In the genomic region with DNA sequence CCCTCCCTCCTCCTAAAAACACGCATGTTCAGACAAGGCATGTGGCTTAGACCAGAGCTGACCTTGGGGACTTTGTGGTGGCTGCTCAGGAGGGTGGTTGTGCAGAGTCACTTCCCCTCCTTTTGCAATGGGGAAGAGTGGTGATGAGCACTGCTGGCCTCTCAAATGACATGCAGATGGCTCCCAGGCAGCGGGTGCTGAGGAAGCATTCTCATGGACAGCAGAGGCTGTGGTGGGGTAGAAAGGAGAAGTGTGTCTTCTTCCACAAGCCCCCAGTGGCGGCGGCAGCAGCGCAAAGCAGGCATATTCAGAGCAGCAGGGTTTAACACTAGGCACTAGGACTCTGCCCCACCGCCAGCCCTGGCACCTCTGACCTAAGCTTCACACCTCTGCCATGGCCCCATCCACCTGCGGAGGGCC, we compare ENCODE assay signal across 8 cellular contexts.
A peak's percentile ranks its signal among the peaks of the same experiment; 100 is the strongest.
DNase-seq lines count a peak whose midpoint lies in the region; ATAC-seq and TF ChIP-seq lines count a peak whose summit lies in the region.

No MANE protein-coding gene starts in this region.

- intact Hi-C loops in CD14-positive monocyte (cut with micrococcal nuclease) (loop anchor here in 1 of 2 donors (1.0 to 5.0 kb wide), 2 partner anchors 76 to 92 kb away; no protein-coding TSS in a partner anchor), dorsolateral prefrontal cortex (cut with DNase I) (loop anchor here in 1 of 2 donors (10.0 kb wide), 1 partner anchor 79 kb away; no protein-coding TSS in a partner anchor), ovary (cut with DNase I) (loop anchor here in 1 of 4 donors (10.0 kb wide), 1 partner anchor 129 kb away; the partner anchor contains the start of gene EEPD1)

- H3K4me1 Mint-ChIP-seq in CD14-positive monocyte, result peaks cover 84% of the 10 kb centered on the region
- peaks cover 27 to 49% (median 39%) of the 10 kb centered on the region in 3 donors for H3K4me1 Mint-ChIP-seq in IgD-negative memory B cell

- H3K36me3 ChIP-seq in skeletal muscle tissue (ENCODE audit: control insufficient read depth in 3 of 3, insufficient read depth in 3 of 3, low read length in 3 of 3) (peaks cover 5 to 12% (median 8%) of the 10 kb centered on the region in 3 donors), WERI-Rb-1 (no peaks in the 10 kb centered on the region), ovary (no peaks in the 10 kb centered on the region)

- ATAC-seq in GM19463 (IDR thresholded peaks at IDR 0.05; ENCODE audit: unreplicated experiment), result peak; percentile 31

- H3K4me3 Mint-ChIP-seq in CD14-positive monocyte (peak overlapping the region; percentile 51 to 62), IgD-negative memory B cell (peak overlapping the region in 2 of 4 donors; percentile 10 to 88)

- H3K27me3 Mint-ChIP-seq in CD14-positive monocyte (ENCODE audit: low read depth in 3 of 3) (peaks cover 0 to 5% (median 2%) of the 10 kb centered on the region in 3 donors), IgD-negative memory B cell (peaks cover 13% of the 10 kb centered on the region)

- TF ChIP-seq CTCF in CD14-positive monocyte (IDR thresholded peaks at IDR 0.05), result peak; percentile 9
- no peak for TF ChIP-seq CTCF in dorsolateral prefrontal cortex (IDR thresholded peaks at IDR 0.05 in 54 of 56, conservative IDR thresholded peaks at IDR 0.05 in 2 of 56; ENCODE audit: low read depth in 1 of 56, partially characterized antibody in 56 of 56)
- no peak for TF ChIP-seq CTCF in WERI-Rb-1 (IDR thresholded peaks at IDR 0.05; ENCODE audit: low read depth, low read length)
- TF ChIP-seq CTCF in ovary (IDR thresholded peaks at IDR 0.05), result no peak

- no peak overlapping the region for H3K9ac ChIP-seq in skeletal muscle tissue (ENCODE audit: low read depth in 1 of 3, low read length in 3 of 3)

- peaks cover 27 to 40% of the 10 kb centered on the region in 2 donors for H3K36me3 Mint-ChIP-seq in CD14-positive monocyte
- H3K36me3 Mint-ChIP-seq in IgD-negative memory B cell, result no peaks in the 10 kb centered on the region

- no peaks in the 10 kb centered on the region for H3K9me3 ChIP-seq in skeletal muscle tissue (ENCODE audit: control insufficient read depth in 3 of 3, low read length in 3 of 3)
- H3K9me3 ChIP-seq in WERI-Rb-1 (ENCODE audit: severe bottlenecking), result no peaks in the 10 kb centered on the region
- no peaks in the 10 kb centered on the region for H3K9me3 ChIP-seq in ovary

- H3K27ac ChIP-seq in dorsolateral prefrontal cortex, result peak overlapping the region in 53 of 59 donors; percentile 0 to 99 (median 95)
- H3K27ac ChIP-seq in skeletal muscle tissue (ENCODE audit: low read depth, low read length), result peak overlapping the region; percentile 89
- no peak overlapping the region; the same call in 1 of the 2 replicates for H3K27ac ChIP-seq in WERI-Rb-1
- H3K27ac ChIP-seq in ovary, result no peak overlapping the region

- TF ChIP-seq EP300 in ovary (IDR thresholded peaks at IDR 0.05), result no peak

- H3K4me3 ChIP-seq in dorsolateral prefrontal cortex (no peak overlapping the region), skeletal muscle tissue (ENCODE audit: low read length in 3 of 3) (no peak overlapping the region), WERI-Rb-1 (ENCODE audit: low read depth, low read length) (no peak overlapping the region), ovary (no peak overlapping the region)

- H3K4me1 ChIP-seq in skeletal muscle tissue (ENCODE audit: control insufficient read depth in 3 of 3, insufficient read depth in 3 of 3, low read length in 3 of 3) (peaks cover 78 to 92% (median 85%) of the 10 kb centered on the region in 3 donors), ovary (ENCODE audit: insufficient read depth) (peaks cover 18% of the 10 kb centered on the region)

- H3K9me3 Mint-ChIP-seq in CD14-positive monocyte (no peaks in the 10 kb centered on the region), IgD-negative memory B cell (no peaks in the 10 kb centered on the region)

- DNase-seq in CD14-positive monocyte (ENCODE audit: low spot score), result peak; percentile 97
- DNase-seq in dorsolateral prefrontal cortex, result peak in 3 of 10 donors; percentile 52 to 60 (median 52)
- DNase-seq in WERI-Rb-1, result no peak
- DNase-seq in ovary, result no peak
- no peak for DNase-seq in retina

- H3K27me3 ChIP-seq in dorsolateral prefrontal cortex (no peaks in the 10 kb centered on the region), skeletal muscle tissue (ENCODE audit: control insufficient read depth in 3 of 3, insufficient read depth in 3 of 3, low read length in 3 of 3) (no peaks in the 10 kb centered on the region), WERI-Rb-1 (ENCODE audit: insufficient read depth, low read depth, severe bottlenecking) (no peaks in the 10 kb centered on the region), ovary (no peaks in the 10 kb centered on the region)

- 91 to 98% (median 95%) methylated on average over 7 of the region's 7 CpGs for WGBS in ovary, 3 donors

- peak overlapping the region; percentile 96 to 99 (median 98) for H3K27ac Mint-ChIP-seq in CD14-positive monocyte
- peak overlapping the region; percentile 1 to 86 (median 10) for H3K27ac Mint-ChIP-seq in IgD-negative memory B cell

- TF ChIP-seq POLR2A in ovary (IDR thresholded peaks at IDR 0.05), result no peak

Comparison
In these comparisons a context has a peak if more than half of its experiments do, and no peak if none do; other contexts are left out.
1. H3K27ac ChIP-seq: peak in dorsolateral prefrontal cortex (53 of 59) and skeletal muscle tissue (single experiment); none in WERI-Rb-1 (single experiment) and ovary (0 of 2).